10 cellular contexts compared by ENCODE assay signal in the genomic region with DNA sequence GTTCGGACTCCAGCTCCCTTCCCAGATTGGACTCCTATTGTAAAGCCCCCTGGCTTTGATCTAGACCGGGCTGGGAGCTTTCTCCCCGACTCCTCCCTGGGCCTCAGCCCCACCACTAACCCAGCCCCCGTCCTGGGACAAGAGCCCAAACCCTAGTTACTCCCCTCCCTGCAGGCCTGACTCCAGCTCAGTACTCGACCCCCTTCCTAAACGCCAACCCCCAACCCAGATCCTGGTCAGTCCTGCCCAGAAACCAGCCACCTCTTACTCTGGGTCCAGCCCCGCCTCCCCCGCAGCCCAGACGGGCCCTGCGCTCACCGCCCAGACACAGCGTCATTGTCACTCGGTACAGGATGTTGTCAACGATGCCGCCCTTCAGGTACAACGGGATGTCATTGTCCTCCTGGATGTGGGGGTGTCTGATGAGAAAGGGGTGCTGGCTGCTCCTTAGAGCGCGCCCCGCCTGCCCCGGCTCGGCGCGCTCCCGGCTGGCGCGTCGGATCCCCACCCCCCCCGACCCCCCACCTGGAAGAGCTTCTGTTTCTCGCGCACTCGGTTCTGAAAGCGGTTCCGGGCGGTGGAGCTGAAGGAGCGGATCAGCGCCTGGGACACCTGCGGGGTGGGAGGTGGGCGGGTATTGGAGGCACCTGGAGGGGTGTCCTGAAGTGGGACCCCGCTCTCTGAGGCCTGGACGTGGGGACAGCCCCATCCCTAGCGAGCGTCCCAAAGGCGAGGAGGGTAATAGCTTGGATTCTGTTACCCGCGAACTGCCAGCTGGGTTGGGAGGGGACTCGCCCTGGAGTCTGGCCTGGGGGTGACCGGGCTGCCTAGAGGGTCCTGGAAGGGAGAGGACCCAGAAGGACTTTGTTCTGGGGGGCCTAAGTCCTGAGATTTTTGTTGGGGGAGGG. TPM values are rescaled to one million over a fixed set of nuclear protein-coding genes. Genes with fewer than 3 reads are reported as not detected.
DNase-seq lines count a peak whose midpoint lies in the region; ATAC-seq and TF ChIP-seq lines count a peak whose summit lies in the region.
"Had no signal": no experiment of that assay in that cellular context is flagged by ENCODE, and none has a peak within 500 bp of the region (broad histone marks: within the 10 kb centered on the region; RNA-seq: fewer than 3 reads in every experiment).

No MANE protein-coding gene starts in this region.

- TF ChIP-seq CTCF in GM20000 (IDR thresholded peaks at IDR 0.05; ENCODE audit: extremely low read depth, missing control alignments) (no peak), spleen (IDR thresholded peaks at IDR 0.05 in 8 of 11, conservative IDR thresholded peaks at IDR 0.05 in 3 of 11) (no peak)

- WGBS in spleen, 5 donors: 72 to 90% (median 74%) methylated on average over 35 to 47 of the region's 47 CpGs

- intact Hi-C loops in left colon (cut with DNase I, micrococcal nuclease): no loop called here
- intact Hi-C loops in spleen (cut with DNase I; ENCODE audit: low total_unique reads): no loop called here

- H3K4me3 ChIP-seq in endocrine pancreas (ENCODE audit: control insufficient read depth, insufficient read depth, low read length): no peak overlapping the region
- peak overlapping the region; percentile 20 to 69 (median 42) for H3K4me3 ChIP-seq in spleen

- H3K9ac ChIP-seq in endocrine pancreas (ENCODE audit: control insufficient read depth, insufficient read depth, low read length): peak overlapping the region; percentile 55

- peak; percentile 22 for ATAC-seq in left colon
- ATAC-seq in GM21526 (IDR thresholded peaks at IDR 0.05; ENCODE audit: low FRiP score, unreplicated experiment): no peak

- no peaks in the 10 kb centered on the region for H3K4me1 ChIP-seq in endocrine pancreas (ENCODE audit: control insufficient read depth, insufficient read depth, low read length)
- peaks cover 0 to 38% (median 11%) of the 10 kb centered on the region in 6 donors for H3K4me1 ChIP-seq in spleen

- DNase-seq in GM20000 (ENCODE audit: low spot score): peak; percentile 42
- DNase-seq in left colon: no peak
- DNase-seq in spleen: peak; percentile 81
- DNase-seq in NCI-H2227 treated with DMSO at 0.1 percent for 48 hours (lab: John Stamatoyannopoulos, UW): no peak
- DNase-seq in activated naive CD4-positive, alpha-beta T cell treated with anti-CD3 and anti-CD28 coated beads, Interleukin-2, amount 50 U/mL, for 16 hours: no peak
- no peak for DNase-seq in NCI-H510A treated with DMSO at 0.1 percent for 48 hours (lab: John Stamatoyannopoulos, UW)
- DNase-seq: DMS53, NCI-H146 had no signal

- H3K27ac ChIP-seq in spleen: peak overlapping the region; percentile 68 to 97 (median 89)

- H3K27me3 ChIP-seq in endocrine pancreas (ENCODE audit: control insufficient read depth, insufficient read depth, low read length): no peaks in the 10 kb centered on the region
- no peaks in the 10 kb centered on the region for H3K27me3 ChIP-seq in spleen (replicated peaks in 1 of 7)

- H3K9me3 ChIP-seq in endocrine pancreas (ENCODE audit: control insufficient read depth, low read length) (no peaks in the 10 kb centered on the region), spleen (no peaks in the 10 kb centered on the region)

- TF ChIP-seq POLR2A in spleen (IDR thresholded peaks at IDR 0.05): no peak

- peaks cover 5% of the 10 kb centered on the region for H3K36me3 ChIP-seq in endocrine pancreas (ENCODE audit: control insufficient read depth, insufficient read depth, low read length)
- H3K36me3 ChIP-seq in spleen: peaks cover 0 to 70% (median 44%) of the 10 kb centered on the region in 6 donors

RNA-seq across cellular contexts. Expression of a gene that starts 0.8 kb away (rescaled TPM):
- total RNA-seq in left colon (10 to 100 TPM in 1 of 2 donors, 1 to 10 TPM in 1; 5.5 to 21.3 TPM), spleen (10 to 100 TPM in 5 of 7 donors, 1 to 10 TPM in 2; 6.3 to 40.9 (median 20.4) TPM)
- 10 to 100 TPM; 20.0 to 37.6 (median 26.3) TPM for polyA plus RNA-seq in spleen

RNA-seq across cellular contexts. Expression of a gene that starts 11.5 kb away (rescaled TPM):
- 100 to 1,000 TPM; 757 to 814 TPM for total RNA-seq in left colon
- total RNA-seq in spleen: 100 to 1,000 TPM; 130 to 602 (median 373) TPM
- 100 to 1,000 TPM; 247 to 431 (median 321) TPM for polyA plus RNA-seq in spleen

RNA-seq across cellular contexts. Expression of a gene that starts 36.1 kb away (rescaled TPM):
- total RNA-seq in left colon (100 to 1,000 TPM in 1 of 2 donors, 10 to 100 TPM in 1; 90.0 to 102 TPM), spleen (100 to 1,000 TPM in 3 of 7 donors, 10 to 100 TPM in 4; 87.8 to 120 (median 95.5) TPM)
- polyA plus RNA-seq in spleen: 100 to 1,000 TPM; 152 to 170 (median 155) TPM

RNA-seq across cellular contexts. Expression of a gene that starts 36.7 kb away (rescaled TPM):
- total RNA-seq in left colon: 10 to 100 TPM; 39.4 to 42.7 TPM
- 10 to 100 TPM; 23.1 to 42.3 (median 36.6) TPM for total RNA-seq in spleen
- 10 to 100 TPM; 46.2 to 60.3 (median 52.4) TPM for polyA plus RNA-seq in spleen

RNA-seq across cellular contexts. Expression of a gene that starts 40.5 kb away (rescaled TPM):
- total RNA-seq in left colon (not detected), spleen (not detected)
- under 1 TPM; 0.11 to 0.22 (median 0.19) TPM for polyA plus RNA-seq in spleen

Comparison
In these comparisons a context has a peak if more than half of its experiments do, and no peak if none do; other contexts are left out.
1. DNase-seq: peak in GM20000 (single experiment) and spleen (single experiment); none in left colon (0 of 2), NCI-H2227 treated with DMSO at 0.1 percent for 48 hours (single experiment), activated naive CD4-positive, alpha-beta T cell treated with anti-CD3 and anti-CD28 coated beads, Interleukin-2, amount 50 U/mL, for 16 hours (single experiment) and NCI-H510A treated with DMSO at 0.1 percent for 48 hours (single experiment).